ENCODE assay signal across 33 cellular contexts in the genomic region with DNA sequence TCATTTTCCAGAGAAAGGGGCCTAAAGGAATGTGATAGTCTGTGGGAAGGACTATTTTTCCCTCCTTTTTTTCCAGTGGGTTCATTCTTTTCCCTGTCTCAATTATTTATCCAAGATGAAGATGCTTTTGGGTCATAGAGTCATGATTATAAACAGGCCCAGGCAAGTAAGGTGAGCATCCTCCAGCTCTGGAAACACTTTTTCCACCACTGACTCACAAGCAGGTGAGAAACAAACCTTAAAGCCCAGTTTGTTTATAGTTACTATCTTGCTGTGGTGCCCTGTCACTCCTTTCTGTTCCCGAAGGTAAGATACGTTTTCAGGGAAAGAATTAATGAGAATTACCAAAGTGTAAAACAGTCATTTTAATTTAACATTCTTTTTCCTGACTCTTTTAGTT.
"Had no signal": no experiment of that assay in that cellular context is flagged by ENCODE, and none has a peak within 500 bp of the region (broad histone marks: within the 10 kb centered on the region; RNA-seq: fewer than 3 reads in every experiment).

No MANE protein-coding gene starts in this region.

- H3K4me1 Mint-ChIP-seq: activated CD4-positive, alpha-beta T cell treated with anti-CD3 and anti-CD28 coated beads, Interleukin-2, amount 10 ng/mL, durations not matched to agents 24 days and 14 days; activated CD8-positive, alpha-beta memory T cell treated with anti-CD3 and anti-CD28 coated beads, Interleukin-2, amount 10 ng/mL, durations not matched to agents 7 days and 5 days; activated T-helper 17 cell treated with anti-CD3 and anti-CD28 coated beads, Interleukin-2, amount 50 U/mL, for 72 hours had no signal

- H3K4me3 Mint-ChIP-seq: activated CD4-positive, alpha-beta memory T cell treated with anti-CD3 and anti-CD28 coated beads for 36 hours; activated CD4-positive, alpha-beta T cell treated with anti-CD3 and anti-CD28 coated beads for 36 hours; activated CD4-positive, alpha-beta T cell treated with anti-CD3 and anti-CD28 coated beads, Interleukin-2, amount 10 ng/mL, durations not matched to agents 24 days and 14 days; activated CD8-positive, alpha-beta memory T cell treated with anti-CD3 and anti-CD28 coated beads, Interleukin-2, amount 10 ng/mL, durations not matched to agents 7 days and 5 days; activated CD8-positive, alpha-beta T cell treated with anti-CD3 and anti-CD28 coated beads, Interleukin-2, amount 10 ng/mL, durations not matched to agents 7 days and 5 days; activated naive CD4-positive, alpha-beta T cell treated with anti-CD3 and anti-CD28 coated beads for 36 hours; activated naive CD4-positive, alpha-beta T cell treated with anti-CD3 and anti-CD28 coated beads, Interleukin-2, amount 50 U/mL, for 24 hours; activated naive CD8-positive, alpha-beta T cell treated with anti-CD3 and anti-CD28 coated beads for 36 hours; activated naive CD8-positive, alpha-beta T cell treated with anti-CD3 and anti-CD28 coated beads, Interleukin-2, amount 50 U/mL, for 24 hours; activated T-cell treated with anti-CD3 and anti-CD28 coated beads, Interleukin-2, amount 50 U/mL, for 24 hours; activated T-helper 17 cell treated with anti-CD3 and anti-CD28 coated beads, Interleukin-2, amount 50 U/mL, for 72 hours; dendritic cell treated with granulocyte-macrophage colony-stimulating factor and Interleukin-4, amounts not matched to agents 40 ng/mL and 50 ng/mL, for 4 days; effector memory CD8-positive, alpha-beta T cell had no signal

- H3K9me3 Mint-ChIP-seq: activated CD4-positive, alpha-beta memory T cell treated with anti-CD3 and anti-CD28 coated beads for 36 hours; activated naive CD4-positive, alpha-beta T cell treated with anti-CD3 and anti-CD28 coated beads for 36 hours; activated naive CD4-positive, alpha-beta T cell treated with anti-CD3 and anti-CD28 coated beads, Interleukin-2, amount 50 U/mL, for 24 hours; activated T-cell treated with anti-CD3 and anti-CD28 coated beads, Interleukin-2, amount 50 U/mL, for 24 hours; activated T-helper 17 cell treated with anti-CD3 and anti-CD28 coated beads, Interleukin-2, amount 50 U/mL, for 72 hours; dendritic cell treated with granulocyte-macrophage colony-stimulating factor and Interleukin-4, amounts not matched to agents 40 ng/mL and 50 ng/mL, for 4 days; effector memory CD8-positive, alpha-beta T cell had no signal

- H3K27ac ChIP-seq: adrenal gland, body of pancreas, cardiac muscle cell, coronary artery, gastrocnemius medialis, heart left ventricle had no signal

- H3K27me3 Mint-ChIP-seq: activated CD4-positive, alpha-beta T cell treated with anti-CD3 and anti-CD28 coated beads for 36 hours; activated CD8-positive, alpha-beta memory T cell treated with anti-CD3 and anti-CD28 coated beads, Interleukin-2, amount 10 ng/mL, durations not matched to agents 7 days and 5 days; activated naive CD4-positive, alpha-beta T cell treated with anti-CD3 and anti-CD28 coated beads, Interleukin-2, amount 50 U/mL, for 24 hours; activated naive CD8-positive, alpha-beta T cell treated with anti-CD3 and anti-CD28 coated beads for 36 hours; activated naive CD8-positive, alpha-beta T cell treated with anti-CD3 and anti-CD28 coated beads, Interleukin-2, amount 50 U/mL, for 24 hours; activated T-cell treated with anti-CD3 and anti-CD28 coated beads, Interleukin-2, amount 50 U/mL, for 24 hours; dendritic cell treated with granulocyte-macrophage colony-stimulating factor and Interleukin-4, amounts not matched to agents 40 ng/mL and 50 ng/mL, for 4 days had no signal

- H3K36me3 ChIP-seq: adrenal gland, cardiac muscle cell, gastrocnemius medialis, heart left ventricle had no signal

- DNase-seq: activated CD4-positive, alpha-beta memory T cell treated with anti-CD3 and anti-CD28 coated beads for 36 hours; activated CD4-positive, alpha-beta T cell treated with anti-CD3 and anti-CD28 coated beads for 36 hours; activated CD4-positive, alpha-beta T cell treated with anti-CD3 and anti-CD28 coated beads, Interleukin-2, amount 10 ng/mL, durations not matched to agents 24 days and 14 days; activated CD4-positive, CD25-positive, alpha-beta regulatory T cell; activated CD4-positive, CD25-positive, alpha-beta regulatory T cell treated with anti-CD3 and anti-CD28 coated beads, Interleukin-2, amount 50 U/mL, for 72 hours; activated CD8-positive, alpha-beta memory T cell treated with anti-CD3 and anti-CD28 coated beads, Interleukin-2, amount 10 ng/mL, durations not matched to agents 7 days and 5 days; activated CD8-positive, alpha-beta memory T cell treated with anti-CD3 and anti-CD28 coated beads, Interleukin-2, amount 50 U/mL, for 4 hours; activated CD8-positive, alpha-beta T cell treated with anti-CD3 and anti-CD28 coated beads, Interleukin-2, amount 10 ng/mL, durations not matched to agents 7 days and 5 days; activated effector memory CD4-positive, alpha-beta T cell treated with Interleukin-2 at 50 U/mL for 16 hours; activated gamma-delta T cell treated with Interleukin-2 at 50 U/mL for 16 hours; activated naive CD4-positive, alpha-beta T cell treated with anti-CD3 and anti-CD28 coated beads for 36 hours; activated naive CD8-positive, alpha-beta T cell treated with anti-CD3 and anti-CD28 coated beads for 36 hours; activated naive CD8-positive, alpha-beta T cell treated with anti-CD3 and anti-CD28 coated beads, Interleukin-2, amount 50 U/mL, for 24 hours; activated T-cell treated with anti-CD3 and anti-CD28 coated beads, Interleukin-2, amount 50 U/mL, for 24 hours; adrenal gland; amygdala; aorta; body of pancreas; central memory CD4-positive, alpha-beta T cell; cerebellar nuclear complex; effector CD4-positive, alpha-beta T cell; effector memory CD8-positive, alpha-beta T cell; foreskin fibroblast; gastrocnemius medialis; glutamatergic neuron; heart left ventricle; T-helper 2 cell had no signal

- H3K4me1 ChIP-seq: adrenal gland had no signal

- H3K36me3 Mint-ChIP-seq: activated CD4-positive, alpha-beta memory T cell treated with anti-CD3 and anti-CD28 coated beads for 36 hours; activated CD8-positive, alpha-beta memory T cell treated with anti-CD3 and anti-CD28 coated beads, Interleukin-2, amount 10 ng/mL, durations not matched to agents 7 days and 5 days; activated naive CD8-positive, alpha-beta T cell treated with anti-CD3 and anti-CD28 coated beads for 36 hours had no signal

- H3K27me3 ChIP-seq: adrenal gland, body of pancreas, cardiac muscle cell, gastrocnemius medialis, heart left ventricle had no signal

- H3K9me3 ChIP-seq: adrenal gland, body of pancreas, gastrocnemius medialis, heart left ventricle had no signal

- ATAC-seq: activated CD8-positive, alpha-beta memory T cell treated with anti-CD3 and anti-CD28 coated beads, Interleukin-2, amount 10 ng/mL, durations not matched to agents 7 days and 5 days; activated CD8-positive, alpha-beta T cell treated with anti-CD3 and anti-CD28 coated beads, Interleukin-2, amount 10 ng/mL, durations not matched to agents 7 days and 5 days; activated naive CD8-positive, alpha-beta T cell treated with anti-CD3 and anti-CD28 coated beads, Interleukin-2, amount 50 U/mL, for 24 hours; activated T-helper 17 cell treated with anti-CD3 and anti-CD28 coated beads, Interleukin-2, amount 50 U/mL, for 72 hours; body of pancreas; effector memory CD8-positive, alpha-beta T cell; esophagus mucosa; gastrocnemius medialis; heart left ventricle had no signal

- H3K4me3 ChIP-seq: adrenal gland, body of pancreas, cardiac muscle cell, coronary artery, gastrocnemius medialis, heart left ventricle had no signal

- H3K27ac Mint-ChIP-seq: activated CD4-positive, alpha-beta memory T cell treated with anti-CD3 and anti-CD28 coated beads for 36 hours; activated CD4-positive, alpha-beta T cell treated with anti-CD3 and anti-CD28 coated beads for 36 hours; activated CD4-positive, alpha-beta T cell treated with anti-CD3 and anti-CD28 coated beads, Interleukin-2, amount 10 ng/mL, durations not matched to agents 24 days and 14 days; activated CD8-positive, alpha-beta memory T cell treated with anti-CD3 and anti-CD28 coated beads, Interleukin-2, amount 10 ng/mL, durations not matched to agents 7 days and 5 days; activated CD8-positive, alpha-beta T cell treated with anti-CD3 and anti-CD28 coated beads, Interleukin-2, amount 10 ng/mL, durations not matched to agents 7 days and 5 days; activated naive CD4-positive, alpha-beta T cell treated with anti-CD3 and anti-CD28 coated beads for 36 hours; activated naive CD4-positive, alpha-beta T cell treated with anti-CD3 and anti-CD28 coated beads, Interleukin-2, amount 50 U/mL, for 24 hours; activated naive CD8-positive, alpha-beta T cell treated with anti-CD3 and anti-CD28 coated beads for 36 hours; activated naive CD8-positive, alpha-beta T cell treated with anti-CD3 and anti-CD28 coated beads, Interleukin-2, amount 50 U/mL, for 24 hours; activated T-cell treated with anti-CD3 and anti-CD28 coated beads, Interleukin-2, amount 50 U/mL, for 24 hours; activated T-helper 17 cell treated with anti-CD3 and anti-CD28 coated beads, Interleukin-2, amount 50 U/mL, for 72 hours; dendritic cell treated with granulocyte-macrophage colony-stimulating factor and Interleukin-4, amounts not matched to agents 40 ng/mL and 50 ng/mL, for 4 days; effector memory CD8-positive, alpha-beta T cell had no signal
